Comparison of ENCODE assay signal across 20 cellular contexts in the genomic region with DNA sequence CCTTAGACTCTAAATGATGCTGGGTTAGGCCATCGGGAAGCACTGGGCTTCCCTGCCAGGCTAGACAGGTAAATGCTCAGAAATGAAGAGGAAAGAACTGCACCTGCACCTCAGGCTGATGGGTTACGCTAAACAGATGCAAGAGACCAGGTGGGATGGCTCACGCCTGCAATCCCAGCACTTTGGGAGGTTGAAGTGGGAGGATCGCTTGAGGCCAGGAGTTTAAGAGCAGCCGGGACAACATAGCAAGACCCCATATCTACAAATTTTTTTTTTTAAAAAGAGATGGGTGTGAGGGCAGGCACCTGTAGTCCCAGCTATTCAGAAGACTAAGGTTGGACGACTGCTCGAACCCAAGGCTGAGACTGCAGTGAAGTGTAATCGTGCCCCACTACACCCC.
DNase-seq lines count a peak whose midpoint lies in the region; ATAC-seq and TF ChIP-seq lines count a peak whose summit lies in the region.
"Had no signal": no experiment of that assay in that cellular context is flagged by ENCODE, and none has a peak within 500 bp of the region (broad histone marks: within the 10 kb centered on the region; RNA-seq: fewer than 3 reads in every experiment).

No MANE protein-coding gene starts in this region.

- H3K4me2 ChIP-seq in DND-41 (ENCODE audit: insufficient read depth, low read length): no peak overlapping the region

- H3K4me3 ChIP-seq in DND-41 (ENCODE audit: low read depth in 1 of 2, low read length in 2 of 2) (no peak overlapping the region), coronary artery (no peak overlapping the region), heart left ventricle (no peak overlapping the region)
- H3K4me3 ChIP-seq: BLaER1, GM12878, HAP-1 had no signal

- no peaks in the 10 kb centered on the region for H3K9me3 ChIP-seq in DND-41 (ENCODE audit: insufficient read depth, low read length, severe bottlenecking)
- H3K9me3 ChIP-seq in heart left ventricle: no peaks in the 10 kb centered on the region
- H3K9me3 ChIP-seq: BLaER1, Caco-2, HAP-1 had no signal

- H3K79me2 ChIP-seq in DND-41 (ENCODE audit: insufficient read depth, low read length): no peaks in the 10 kb centered on the region

- CTCF ChIA-PET in WTC11 (lab: Charles Lee): no interaction called here

- no peaks in the 10 kb centered on the region; the same call in 1 of the 2 replicates for H3K27me3 Mint-ChIP-seq in WTC11 (ENCODE audit: low read depth)
- H3K27me3 Mint-ChIP-seq in natural killer cell treated with Interleukin-12 subunit alpha and Interleukin-12 subunit beta and Interleukin-15 and Interleukin-18, amount 100 ng/mL, for 72 hours: no peaks in the 10 kb centered on the region
- H3K27me3 Mint-ChIP-seq: B cell had no signal

- intact Hi-C loops in posterior vena cava (cut with DNase I): no loop called here
- intact Hi-C loops in heart left ventricle (cut with DNase I): no loop called here

- peaks cover 4% of the 10 kb centered on the region; the same call in 1 of the 2 replicates for H3K9me3 Mint-ChIP-seq in WTC11
- H3K9me3 Mint-ChIP-seq in natural killer cell treated with Interleukin-12 subunit alpha and Interleukin-12 subunit beta and Interleukin-15 and Interleukin-18, amount 100 ng/mL, for 72 hours: peaks cover 4% of the 10 kb centered on the region
- H3K9me3 Mint-ChIP-seq: CD8-positive, alpha-beta T cell had no signal

- H3K4me1 ChIP-seq in DND-41 (ENCODE audit: insufficient read depth, low read length): peaks cover 33% of the 10 kb centered on the region
- H3K4me1 ChIP-seq in heart left ventricle: no peaks in the 10 kb centered on the region
- H3K4me1 ChIP-seq: Caco-2, HAP-1 had no signal

- no peak overlapping the region for H3K27ac Mint-ChIP-seq in WTC11
- H3K27ac Mint-ChIP-seq in natural killer cell treated with Interleukin-12 subunit alpha and Interleukin-12 subunit beta and Interleukin-15 and Interleukin-18, amount 100 ng/mL, for 72 hours: no peak overlapping the region
- H3K27ac Mint-ChIP-seq: B cell; CD4-positive, CD25-positive, alpha-beta regulatory T cell; CD8-positive, alpha-beta T cell had no signal

- peaks cover 6% of the 10 kb centered on the region; the same call in 1 of the 2 replicates for H3K36me3 Mint-ChIP-seq in WTC11
- no peaks in the 10 kb centered on the region for H3K36me3 Mint-ChIP-seq in natural killer cell treated with Interleukin-12 subunit alpha and Interleukin-12 subunit beta and Interleukin-15 and Interleukin-18, amount 100 ng/mL, for 72 hours
- H3K36me3 Mint-ChIP-seq: CD4-positive, CD25-positive, alpha-beta regulatory T cell; CD8-positive, alpha-beta T cell had no signal

- no peaks in the 10 kb centered on the region for H4K20me1 ChIP-seq in DND-41 (ENCODE audit: insufficient read depth, low read length)
- H4K20me1 ChIP-seq: BLaER1 had no signal

- no peak overlapping the region for H3K9ac ChIP-seq in DND-41 (ENCODE audit: low read depth, low read length)
- H3K9ac ChIP-seq: BLaER1 had no signal

- H3K4me1 Mint-ChIP-seq in WTC11: peaks cover 46% of the 10 kb centered on the region
- H3K4me1 Mint-ChIP-seq in natural killer cell treated with Interleukin-12 subunit alpha and Interleukin-12 subunit beta and Interleukin-15 and Interleukin-18, amount 100 ng/mL, for 72 hours (ENCODE audit: low read depth in 2 of 2): peaks cover 5 to 40% of the 10 kb centered on the region in 2 donors
- H3K4me1 Mint-ChIP-seq: B cell; CD4-positive, CD25-positive, alpha-beta regulatory T cell had no signal

- H2AFZ ChIP-seq in DND-41 (ENCODE audit: low read depth, low read length): no peak overlapping the region

- WGBS in heart left ventricle, 4 donors: 82 to 91% (median 86%) methylated on average over 8 of the region's 8 CpGs

- no peak overlapping the region for H3K4me3 Mint-ChIP-seq in WTC11
- H3K4me3 Mint-ChIP-seq in natural killer cell treated with Interleukin-12 subunit alpha and Interleukin-12 subunit beta and Interleukin-15 and Interleukin-18, amount 100 ng/mL, for 72 hours: no peak overlapping the region
- H3K4me3 Mint-ChIP-seq: B cell; CD4-positive, CD25-positive, alpha-beta regulatory T cell; CD8-positive, alpha-beta T cell had no signal

- H3K36me3 ChIP-seq in DND-41 (ENCODE audit: insufficient read depth, low read length): no peaks in the 10 kb centered on the region
- H3K36me3 ChIP-seq in heart left ventricle: no peaks in the 10 kb centered on the region
- H3K36me3 ChIP-seq: BLaER1, HAP-1 had no signal

- TF ChIP-seq POLR2A in heart left ventricle (IDR thresholded peaks at IDR 0.05): no peak

- H3K27me3 ChIP-seq in DND-41 (ENCODE audit: insufficient read depth, low read length, poor library complexity): no peaks in the 10 kb centered on the region
- peaks cover 0 to 5% (median 0%) of the 10 kb centered on the region in 9 donors for H3K27me3 ChIP-seq in heart left ventricle
- H3K27me3 ChIP-seq: BLaER1 had no signal

- ATAC-seq in DND-41 (ENCODE audit: insufficient read depth, low read depth) (no peak), WTC11 (no peak), heart left ventricle (no peak), GM18519 (IDR thresholded peaks at IDR 0.05; ENCODE audit: low FRiP score, unreplicated experiment) (no peak)
- ATAC-seq in natural killer cell treated with Interleukin-12 subunit alpha and Interleukin-12 subunit beta and Interleukin-15 and Interleukin-18, amount 100 ng/mL, for 72 hours: no peak
- ATAC-seq: CD8-positive, alpha-beta T cell; GM12878 had no signal

- POLR2A ChIA-PET in WTC11 (lab: Charles Lee): no interaction called here

- TF ChIP-seq CTCF in DND-41 (IDR thresholded peaks at IDR 0.05; ENCODE audit: borderline replicate concordance, extremely low read depth, low read length, poor library complexity, severe bottlenecking) (no peak), WTC11 (IDR thresholded peaks at IDR 0.05) (no peak), coronary artery (IDR thresholded peaks at IDR 0.05) (no peak), heart left ventricle (IDR thresholded peaks at IDR 0.05) (no peak)

- DNase-seq in DND-41 (no peak), WTC11 (ENCODE audit: low spot score) (no peak), coronary artery (ENCODE audit: low spot score) (peak; percentile 19), posterior vena cava (ENCODE audit: low spot score) (peak; percentile 38), heart left ventricle (no peak), kidney tubule cell (ENCODE audit: low spot score) (no peak)
- DNase-seq in natural killer cell treated with Interleukin-12 subunit alpha and Interleukin-12 subunit beta and Interleukin-15 and Interleukin-18, amount 100 ng/mL, for 72 hours (ENCODE audit: low spot score): no peak
- DNase-seq: Caco-2; CD4-positive, CD25-positive, alpha-beta regulatory T cell; CD8-positive, alpha-beta T cell; DMS153; GDM1; GOT3 had no signal

- H3K27ac ChIP-seq in DND-41 (ENCODE audit: low read length) (peak overlapping the region; percentile 71), coronary artery (no peak overlapping the region), heart left ventricle (no peak overlapping the region)
- H3K27ac ChIP-seq: 22Rv1, BLaER1, C4-2B had no signal

TF ChIP-seq in WTC11, 78 proteins besides CTCF, POLR2A, EP300 and RAD21:
- TF ChIP-seq SP1 (CRISPR knock-in tag; conservative IDR thresholded peaks at IDR 0.05): no peak
- TF ChIP-seq, protein P1, sequence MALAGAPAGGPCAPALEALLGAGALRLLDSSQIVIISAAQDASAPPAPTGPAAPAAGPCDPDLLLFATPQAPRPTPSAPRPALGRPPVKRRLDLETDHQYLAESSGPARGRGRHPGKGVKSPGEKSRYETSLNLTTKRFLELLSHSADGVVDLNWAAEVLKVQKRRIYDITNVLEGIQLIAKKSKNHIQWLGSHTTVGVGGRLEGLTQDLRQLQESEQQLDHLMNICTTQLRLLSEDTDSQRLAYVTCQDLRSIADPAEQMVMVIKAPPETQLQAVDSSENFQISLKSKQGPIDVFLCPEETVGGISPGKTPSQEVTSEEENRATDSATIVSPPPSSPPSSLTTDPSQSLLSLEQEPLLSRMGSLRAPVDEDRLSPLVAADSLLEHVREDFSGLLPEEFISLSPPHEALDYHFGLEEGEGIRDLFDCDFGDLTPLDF (CRISPR knock-in tag; IDR thresholded peaks at IDR 0.05): no peak
- peak; percentile 77 for TF ChIP-seq ZNF121 (CRISPR knock-in tag; IDR thresholded peaks at IDR 0.05)

Comparison
In these comparisons a context has a peak if more than half of its experiments do, and no peak if none do; other contexts are left out.
1. DNase-seq: peak in coronary artery (single experiment) and posterior vena cava (single experiment); none in DND-41 (single experiment), WTC11 (single experiment), heart left ventricle (0 of 5), kidney tubule cell (single experiment) and natural killer cell treated with Interleukin-12 subunit alpha and Interleukin-12 subunit beta and Interleukin-15 and Interleukin-18, amount 100 ng/mL, for 72 hours (single experiment).